Comparison of ENCODE assay signal across 8 cellular contexts in the genomic region with DNA sequence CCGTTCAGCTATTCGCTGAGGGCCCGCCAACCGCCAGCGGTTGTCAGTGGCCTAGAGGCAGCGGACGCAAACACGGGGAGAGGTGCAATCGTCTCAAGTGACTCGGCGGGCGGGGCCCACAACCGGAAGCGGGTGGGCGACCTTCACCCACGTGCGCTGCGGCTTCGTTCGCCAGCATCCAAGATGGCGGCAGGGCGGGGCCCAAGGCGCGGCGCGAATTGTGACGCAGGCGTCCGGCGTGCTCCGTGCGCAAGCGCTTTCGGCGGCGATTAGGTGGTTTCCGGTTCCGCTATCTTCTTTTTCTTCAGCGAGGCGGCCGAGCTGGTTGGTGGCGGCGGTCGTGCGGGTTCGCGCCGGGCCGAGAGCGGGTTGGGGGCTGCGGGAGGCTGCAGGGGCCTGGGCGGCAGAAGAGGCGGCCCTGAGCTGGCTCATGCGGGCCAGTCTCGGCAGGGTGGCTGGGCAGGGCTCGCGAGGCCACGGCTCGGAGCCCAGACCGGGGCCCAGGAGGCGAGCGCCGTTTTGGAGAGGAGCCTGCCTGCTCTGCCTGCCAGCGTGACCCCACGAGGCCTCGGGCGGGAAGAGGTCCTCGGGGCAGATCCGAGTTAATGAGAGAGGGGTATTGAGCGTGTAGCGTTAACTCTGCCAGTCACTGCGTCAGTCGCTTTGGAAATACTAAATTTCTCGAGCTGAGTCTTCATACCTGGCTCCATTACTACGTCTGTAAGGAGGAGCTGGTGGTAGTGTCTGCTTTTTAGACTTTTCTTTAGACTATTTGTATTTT. TPM values are rescaled to one million over a fixed set of nuclear protein-coding genes. Genes with fewer than 3 reads are reported as not detected.
DNase-seq lines count a peak whose midpoint lies in the region; ATAC-seq, FAIRE-seq and TF ChIP-seq lines count a peak whose summit lies in the region.

A gene (plus strand): TSS at position 294 of the 781 bp plus-strand sequence. CDS start 1,444 bp downstream, outside the sequence.

- 1% methylated on average over 71 of the region's 75 CpGs; no CpG with 5 or more reads in 1 of the 2 experiments for WGBS in H1 (ENCODE audit: extremely low coverage in 1 of 2, insufficient coverage in 1 of 2, insufficient read length in 1 of 2, insufficient replicate concordance in 2 of 2, low coverage in 1 of 2, low lambda C conversion rate in 2 of 2, missing lambda C conversion rate in 1 of 2), 2 experiments

- no peak within 1 kb of the TSS for H2BK120ac ChIP-seq in H1 (replicated peaks; ENCODE audit: low read depth, low read length)

- peak within 1 kb of the TSS; percentile 84 for H2BK5ac ChIP-seq in H1 (ENCODE audit: low read depth, low read length)

- peak within 1 kb of the TSS; percentile 40 for H3K14ac ChIP-seq in H1 (ENCODE audit: insufficient read length)

- peak; percentile 98 for DNase-seq in COR-L47 (lab: John Stamatoyannopoulos, UW)
- DNase-seq in HUDEP-2 (lab: John Stamatoyannopoulos, UW; ENCODE audit: unreplicated experiment in 76 of 76) = peak in 75 of 76 experiments; percentile 52 to 100 (median 99)
- peak; percentile 99 for DNase-seq in NT2/D1 (ENCODE audit: low read depth, low spot score)
- peak; percentile 99 for DNase-seq in activated CD8-positive, alpha-beta memory T cell treated with anti-CD3 and anti-CD28 coated beads, Interleukin-2, amount 10 ng/mL, durations not matched to agents 7 days and 5 days
- DNase-seq in H1 (ENCODE audit: low read depth in 1 of 2, low spot score in 2 of 2) = peak; percentile 89 to 99
- peak; percentile 100 for DNase-seq in mesenteric fat pad (ENCODE audit: low spot score)
- peak; percentile 99 for DNase-seq in stimulated activated CD8-positive, alpha-beta memory T cell treated with anti-CD3 and anti-CD28 coated beads, Interleukin-15, amount 100 ng/mL, for 24 hours (ENCODE audit: low read depth)

- H3K4me1 ChIP-seq in NT2/D1 (ENCODE audit: insufficient read depth, insufficient read length) (peaks cover 7% of the 10 kb centered on the region), H1 (replicated peaks in 1 of 4; ENCODE audit: control insufficient read depth in 3 of 4, insufficient read depth in 4 of 4, low read length in 3 of 4) (peaks cover 0 to 9% (median 6%) of the 10 kb centered on the region in 4 experiments; a peak in 6 of 7 replicates)

- TF ChIP-seq POLR2A in H1 (IDR thresholded peaks at IDR 0.05; ENCODE audit: control extremely low read depth in 1 of 2, low read depth in 2 of 2, low read length in 2 of 2) = peak in 1 of 2 experiments; percentile 91; a peak in 2 of 3 replicates

- ATAC-seq in GM21367 (IDR thresholded peaks at IDR 0.05; ENCODE audit: unreplicated experiment) = peak; percentile 80
- peak; percentile 93 for ATAC-seq in activated CD8-positive, alpha-beta memory T cell treated with anti-CD3 and anti-CD28 coated beads, Interleukin-2, amount 10 ng/mL, durations not matched to agents 7 days and 5 days

- H3K36me3 Mint-ChIP-seq in activated CD8-positive, alpha-beta memory T cell treated with anti-CD3 and anti-CD28 coated beads, Interleukin-2, amount 10 ng/mL, durations not matched to agents 7 days and 5 days = peaks cover 64% of the 10 kb centered on the region

- peak within 1 kb of the TSS; percentile 98 for H4K8ac ChIP-seq in H1 (ENCODE audit: extremely low read depth, insufficient read depth, low read length)

- peak within 1 kb of the TSS; percentile 79 for H4K5ac ChIP-seq in H1 (ENCODE audit: insufficient read length, low read depth, low read length)

- peak within 1 kb of the TSS; percentile 91 for H3K27ac Mint-ChIP-seq in activated CD8-positive, alpha-beta memory T cell treated with anti-CD3 and anti-CD28 coated beads, Interleukin-2, amount 10 ng/mL, durations not matched to agents 7 days and 5 days

- peaks cover 10% of the 10 kb centered on the region for H3K23me2 ChIP-seq in H1 (ENCODE audit: low read depth, low read length)

- no peak within 1 kb of the TSS for H2BK15ac ChIP-seq in H1 (ENCODE audit: low read length)

- H3K9me3 ChIP-seq in NT2/D1 (ENCODE audit: insufficient read depth, low read length) (no peaks in the 10 kb centered on the region), H1 (ENCODE audit: insufficient read depth in 2 of 2, low read depth in 1 of 2, low read length in 1 of 2) (no peaks in the 10 kb centered on the region)

- H3K36me3 ChIP-seq in NT2/D1 (ENCODE audit: insufficient read depth, insufficient read length, low read length) (peaks cover 77% of the 10 kb centered on the region), H1 (ENCODE audit: control insufficient read depth in 2 of 4, insufficient read depth in 4 of 4, low read length in 3 of 4) (peaks cover 31 to 58% (median 50%) of the 10 kb centered on the region in 4 experiments)

- H3K18ac ChIP-seq in H1 (ENCODE audit: extremely low read depth, low read length) = peak within 1 kb of the TSS; percentile 60

- H2BK12ac ChIP-seq in H1 (ENCODE audit: low read depth, low read length) = no peak within 1 kb of the TSS

- peaks cover 34% of the 10 kb centered on the region for H3K4me1 Mint-ChIP-seq in activated CD8-positive, alpha-beta memory T cell treated with anti-CD3 and anti-CD28 coated beads, Interleukin-2, amount 10 ng/mL, durations not matched to agents 7 days and 5 days

- peak within 1 kb of the TSS; percentile 56 for H2AK5ac ChIP-seq in H1 (ENCODE audit: low read depth, low read length)

- H4K91ac ChIP-seq in H1 (replicated peaks; ENCODE audit: insufficient read length, low read length) = peak within 1 kb of the TSS; percentile 96

- H3K79me1 ChIP-seq in H1 (ENCODE audit: low read depth, low read length) = peaks cover 13% of the 10 kb centered on the region

- H3K4me2 ChIP-seq in H1 (ENCODE audit: insufficient read depth in 1 of 2, low read depth in 2 of 2, low read length in 2 of 2) = peak within 1 kb of the TSS; percentile 91 to 97

- CTCF ChIA-PET in activated CD8-positive, alpha-beta memory T cell treated with anti-CD3 and anti-CD28 coated beads, Interleukin-2, amount 10 ng/mL, durations not matched to agents 7 days and 5 days (lab: Charles Lee) = interaction anchor here (0.6 to 4.1 kb wide), 18 partner anchors 9 to 727 kb away, joined by 3 to 48 read pairs (median 4); a partner anchor contains a TSS
- CTCF ChIA-PET in H1 (lab: Charles Lee; ENCODE audit: partially characterized antibody) = interaction anchor here (0.8 to 4.7 kb wide), 12 partner anchors 10 to 121 kb away, joined by 3 to 28 read pairs (median 4); a partner anchor contains a TSS

- FAIRE-seq in H1 (lab: Jason Lieb, UNC) = peak; percentile 32

- peak within 1 kb of the TSS; percentile 85 for H3K4me3 Mint-ChIP-seq in activated CD8-positive, alpha-beta memory T cell treated with anti-CD3 and anti-CD28 coated beads, Interleukin-2, amount 10 ng/mL, durations not matched to agents 7 days and 5 days

- peak within 1 kb of the TSS; percentile 34 for H3K4ac ChIP-seq in H1 (replicated peaks; ENCODE audit: insufficient read length, low read depth, low read length)

- H3K27ac ChIP-seq in H1 (ENCODE audit: low read depth, low read length) = peak within 1 kb of the TSS; percentile 89

- TF ChIP-seq RAD21 in H1 (IDR thresholded peaks at IDR 0.05 in 1 of 2, conservative IDR thresholded peaks at IDR 0.05 in 1 of 2; ENCODE audit: low read depth in 2 of 2, low read length in 2 of 2) = no peak

- H2BK20ac ChIP-seq in H1 (ENCODE audit: low read length) = no peak within 1 kb of the TSS

- H3K9ac ChIP-seq in NT2/D1 (ENCODE audit: insufficient read length, low read depth) (peak within 1 kb of the TSS; percentile 97), H1 (replicated peaks in 1 of 4; ENCODE audit: extremely low read depth in 1 of 4, low read depth in 3 of 4, low read length in 3 of 4) (peak within 1 kb of the TSS; percentile 95 to 97 (median 96))

- peak in 1 of 3 experiments; percentile 15; a peak in 1 of 4 replicates for TF ChIP-seq CTCF in H1 (IDR thresholded peaks at IDR 0.05; ENCODE audit: control extremely low read depth in 1 of 3, insufficient read depth in 1 of 3, low read depth in 1 of 3, low read length in 3 of 3)

- H3K4me3 ChIP-seq in NT2/D1 (ENCODE audit: insufficient read length, low read depth) (peak within 1 kb of the TSS; percentile 89), H1 (ENCODE audit: extremely low read depth in 1 of 4, insufficient read depth in 2 of 4, low read depth in 3 of 4, low read length in 4 of 4) (peak within 1 kb of the TSS; percentile 93 to 99 (median 98))

- H3K9me3 Mint-ChIP-seq in activated CD8-positive, alpha-beta memory T cell treated with anti-CD3 and anti-CD28 coated beads, Interleukin-2, amount 10 ng/mL, durations not matched to agents 7 days and 5 days (ENCODE audit: low read depth) = no peaks in the 10 kb centered on the region

- TF ChIP-seq EP300 in H1 (IDR thresholded peaks at IDR 0.05; ENCODE audit: borderline replicate concordance in 1 of 2, low read depth in 2 of 2, low read length in 2 of 2) = no peak

- no peak within 1 kb of the TSS for H3K23ac ChIP-seq in H1 (ENCODE audit: insufficient read length)

- H3K56ac ChIP-seq in H1 (replicated peaks; ENCODE audit: insufficient read length, low read depth, low read length) = peak within 1 kb of the TSS; percentile 95

- H3K27me3 ChIP-seq in NT2/D1 (ENCODE audit: insufficient read depth, insufficient read length) (no peaks in the 10 kb centered on the region), H1 (replicated peaks in 1 of 4; ENCODE audit: control insufficient read depth in 3 of 4, extremely low read depth in 1 of 4, insufficient read depth in 3 of 4, low read length in 3 of 4) (no peaks in the 10 kb centered on the region)

- no peak within 1 kb of the TSS for H2AFZ ChIP-seq in H1 (ENCODE audit: low read length)

- POLR2A ChIA-PET in H1 (lab: Charles Lee; ENCODE audit: partially characterized antibody) = interaction anchor here (0.6 to 6.1 kb wide), 35 partner anchors 10 to 535 kb away, joined by 3 to 112 read pairs (median 3); a partner anchor contains a TSS

- H3K79me2 ChIP-seq in H1 (ENCODE audit: control insufficient read depth in 1 of 2, insufficient read depth in 2 of 2, low read length in 2 of 2) = peaks cover 12 to 20% of the 10 kb centered on the region in 2 experiments

- peaks cover 9 to 24% of the 10 kb centered on the region in 2 experiments for H4K20me1 ChIP-seq in H1 (replicated peaks in 1 of 2; ENCODE audit: control insufficient read depth in 1 of 2, insufficient read depth in 2 of 2, low read length in 2 of 2)

- H3K27me3 Mint-ChIP-seq in activated CD8-positive, alpha-beta memory T cell treated with anti-CD3 and anti-CD28 coated beads, Interleukin-2, amount 10 ng/mL, durations not matched to agents 7 days and 5 days = no peaks in the 10 kb centered on the region

RNA-seq across cellular contexts. Expression of the gene that starts here (rescaled TPM):
- 1,000 to 10,000 TPM; 1,256 to 1,325 TPM for total RNA-seq in activated CD8-positive, alpha-beta memory T cell treated with anti-CD3 and anti-CD28 coated beads, Interleukin-2, amount 10 ng/mL, durations not matched to agents 7 days and 5 days
- 1,331 and 1,340 TPM in 2 replicates for total RNA-seq in H1 (2021; fragmentation: NEBNext Ultra II Directional; extraction: Animal tissue kit (Norgen Biotek cat#: 25700))
- polyA plus RNA-seq in H1 (2011; rRNA removed) = 2,924 and 5,409 TPM in 2 replicates
- polyA plus RNA-seq in H1 (2011; cell fraction: cytosol; rRNA removed) = 3,548 TPM
- 1,787 TPM for polyA plus RNA-seq in H1 (2011; cell fraction: nucleus; rRNA removed)
- 2,370 to 2,796 TPM (median 2,589 TPM) in 4 replicates for polyA plus RNA-seq in H1 (2012, experiment 1 of 2)
- 3,432 TPM for polyA plus RNA-seq in H1 (2012, experiment 2 of 2)
- polyA plus RNA-seq in H1 (2013, experiment 1 of 2) = 1,517 TPM
- polyA plus RNA-seq in H1 (2013, experiment 2 of 2) = 1,516 TPM
- 1,852 and 1,905 TPM in 2 replicates for polyA minus RNA-seq in H1 (2011; rRNA and poly(A)+ RNA removed)
- 518 TPM for polyA minus RNA-seq in H1 (2011; cell fraction: cytosol; rRNA and poly(A)+ RNA removed)
- polyA minus RNA-seq in H1 (2011; cell fraction: nucleus; rRNA and poly(A)+ RNA removed) = 613 TPM
- 959 TPM for total RNA-seq in mesenteric fat pad

Comparison
In these comparisons a context has a peak if more than half of its experiments do, and no peak if none do; other contexts are left out.
1. Peak in every context shown above with its lines: DNase-seq, ATAC-seq, H3K4me3 ChIP-seq and H3K27ac ChIP-seq.